16 cellular contexts compared by ENCODE assay signal in genomic region chr15:48945386-48945785, GRCh38. TPM values are rescaled to one million over a fixed set of nuclear protein-coding genes. Genes with fewer than 3 reads are reported as not detected.
A peak's percentile ranks its signal among the peaks of the same experiment; 100 is the strongest.
DNase-seq lines count a peak whose midpoint lies in the region; ATAC-seq and TF ChIP-seq lines count a peak whose summit lies in the region.
"Had no signal": no experiment of that assay in that cellular context is flagged by ENCODE, and none has a peak within 500 bp of the region (broad histone marks: within the 10 kb centered on the region; RNA-seq: fewer than 3 reads in every experiment).

No MANE protein-coding gene starts in this region.

- peak overlapping the region in 1 of 2 donors; percentile 52 for H3K27ac Mint-ChIP-seq in activated naive CD4-positive, alpha-beta T cell treated with anti-CD3 and anti-CD28 coated beads, Interleukin-2, amount 50 U/mL, for 72 hours
- H3K27ac Mint-ChIP-seq: activated naive CD4-positive, alpha-beta T cell treated with anti-CD3 and anti-CD28 coated beads for 36 hours; nephron progenitor cell had no signal

- H3K36me3 Mint-ChIP-seq in activated naive CD4-positive, alpha-beta T cell treated with anti-CD3 and anti-CD28 coated beads, Interleukin-2, amount 50 U/mL, for 72 hours: no peaks in the 10 kb centered on the region

- no peaks in the 10 kb centered on the region for H4K20me1 ChIP-seq in BLaER1 treated with 17β-estradiol and CSF1 and Interleukin-3, amounts not matched to agents 10 nM and 100 nM
- H4K20me1 ChIP-seq in Loucy (ENCODE audit: insufficient read depth, low read length, poor library complexity, severe bottlenecking) (no peaks in the 10 kb centered on the region), hepatocyte (ENCODE audit: insufficient read depth, poor library complexity, severe bottlenecking) (no peaks in the 10 kb centered on the region)

- no peaks in the 10 kb centered on the region for H3K36me3 ChIP-seq in BLaER1 treated with 17β-estradiol and CSF1 and Interleukin-3, amounts not matched to agents 10 nM and 100 nM
- H3K36me3 ChIP-seq in Loucy (ENCODE audit: insufficient read depth, low read length) (no peaks in the 10 kb centered on the region), ascending aorta (no peaks in the 10 kb centered on the region), hepatocyte (replicated peaks; ENCODE audit: insufficient read depth, low read depth) (no peaks in the 10 kb centered on the region), esophagus muscularis mucosa (no peaks in the 10 kb centered on the region)
- H3K36me3 ChIP-seq: lower lobe of right lung had no signal

- peaks cover 12 to 21% (median 19%) of the 10 kb centered on the region in 10 experiments for H3K4me1 ChIP-seq in BLaER1 treated with 17β-estradiol and CSF1 and Interleukin-3, amounts not matched to agents 10 nM and 100 nM
- H3K4me1 ChIP-seq in Loucy (ENCODE audit: insufficient read depth, low read length, poor library complexity, severe bottlenecking) (peaks cover 17% of the 10 kb centered on the region), ascending aorta (peaks cover 2 to 8% of the 10 kb centered on the region in 2 donors), hepatocyte (ENCODE audit: insufficient read depth) (peaks cover 4% of the 10 kb centered on the region), esophagus muscularis mucosa (peaks cover 0 to 8% (median 0%) of the 10 kb centered on the region in 4 donors)
- H3K4me1 ChIP-seq: lower lobe of right lung, psoas muscle had no signal

- no peak overlapping the region for H3K27ac ChIP-seq in BLaER1 treated with 17β-estradiol and CSF1 and Interleukin-3, amounts not matched to agents 10 nM and 100 nM
- peak overlapping the region; percentile 36 to 80 for H3K27ac ChIP-seq in ascending aorta
- peak overlapping the region; percentile 71 for H3K27ac ChIP-seq in hepatocyte
- no peak overlapping the region for H3K27ac ChIP-seq in esophagus muscularis mucosa (replicated peaks in 1 of 4)
- H3K27ac ChIP-seq: lower lobe of right lung, psoas muscle had no signal

- H3F3A ChIP-seq in Loucy (ENCODE audit: low read depth): no peaks in the 10 kb centered on the region

- intact Hi-C loops in ascending aorta (cut with DNase I) (loop anchor here (5.0 kb wide), 1 partner anchor 157 kb away; no protein-coding TSS in a partner anchor), esophagus muscularis mucosa (cut with DNase I) (no loop called here)

- H3K9me3 Mint-ChIP-seq in activated naive CD4-positive, alpha-beta T cell treated with anti-CD3 and anti-CD28 coated beads, Interleukin-2, amount 50 U/mL, for 72 hours: peaks cover 0 to 10% of the 10 kb centered on the region in 2 donors
- H3K9me3 Mint-ChIP-seq: activated naive CD4-positive, alpha-beta T cell treated with anti-CD3 and anti-CD28 coated beads for 36 hours; nephron progenitor cell had no signal

- H3K79me2 ChIP-seq in Loucy (ENCODE audit: insufficient read depth, low read length): no peaks in the 10 kb centered on the region
- no peaks in the 10 kb centered on the region for H3K79me2 ChIP-seq in hepatocyte

- H3K4me3 ChIP-seq in BLaER1 treated with 17β-estradiol and CSF1 and Interleukin-3, amounts not matched to agents 10 nM and 100 nM: no peak overlapping the region
- H3K4me3 ChIP-seq in Loucy (ENCODE audit: low read length, poor library complexity, severe bottlenecking): no peak overlapping the region
- H3K4me3 ChIP-seq in ascending aorta: no peak overlapping the region
- H3K4me3 ChIP-seq in hepatocyte: no peak overlapping the region
- no peak overlapping the region for H3K4me3 ChIP-seq in esophagus muscularis mucosa
- H3K4me3 ChIP-seq: lower lobe of right lung, psoas muscle had no signal

- H2AFZ ChIP-seq in Loucy (ENCODE audit: low read length) (no peak overlapping the region; the same call in 1 of the 2 replicates), hepatocyte (no peak overlapping the region)

- WGBS in hepatocyte (ENCODE audit: low lambda C conversion rate, missing lambda C conversion rate): 88% methylated on average over 2 of the region's 2 CpGs
- WGBS in esophagus muscularis mucosa: 79% methylated on average over 2 of the region's 2 CpGs

- no peak for TF ChIP-seq CTCF in Loucy (conservative IDR thresholded peaks at IDR 0.05; ENCODE audit: low read length)
- TF ChIP-seq CTCF in ascending aorta (IDR thresholded peaks at IDR 0.05): no peak
- TF ChIP-seq CTCF in hepatocyte (IDR thresholded peaks at IDR 0.05; ENCODE audit: poor library complexity): no peak
- TF ChIP-seq CTCF in esophagus muscularis mucosa (IDR thresholded peaks at IDR 0.05): no peak

- TF ChIP-seq EP300 in esophagus muscularis mucosa (IDR thresholded peaks at IDR 0.05): no peak

- peaks cover 0 to 5% (median 0%) of the 10 kb centered on the region in 11 experiments; a peak in 2 of 22 replicates for H3K9me3 ChIP-seq in BLaER1 treated with 17β-estradiol and CSF1 and Interleukin-3, amounts not matched to agents 10 nM and 100 nM (replicated peaks in 1 of 11)
- H3K9me3 ChIP-seq in Loucy (ENCODE audit: insufficient read depth, low read depth, low read length) (no peaks in the 10 kb centered on the region), ascending aorta (no peaks in the 10 kb centered on the region), hepatocyte (ENCODE audit: low read depth) (no peaks in the 10 kb centered on the region), esophagus muscularis mucosa (no peaks in the 10 kb centered on the region)
- H3K9me3 ChIP-seq: lower lobe of right lung, psoas muscle had no signal

- H3K9me2 ChIP-seq in Loucy (replicated peaks; ENCODE audit: low read depth, low read length) (no peaks in the 10 kb centered on the region), hepatocyte (replicated peaks; ENCODE audit: insufficient read depth) (no peaks in the 10 kb centered on the region)

- no peak for ATAC-seq in activated naive CD4-positive, alpha-beta T cell treated with anti-CD3 and anti-CD28 coated beads, Interleukin-2, amount 50 U/mL, for 72 hours
- ATAC-seq: psoas muscle had no signal

- DNase-seq in ascending aorta (ENCODE audit: low spot score in 2 of 2): no peak
- DNase-seq in hepatocyte (ENCODE audit: low spot score): no peak
- DNase-seq in DMS53 treated with DMSO at 0.1 percent for 48 hours (lab: John Stamatoyannopoulos, UW; ENCODE audit: unreplicated experiment): no peak
- no peak for DNase-seq in esophagus muscularis mucosa (ENCODE audit: extremely low spot score)
- no peak for DNase-seq in activated naive CD4-positive, alpha-beta T cell treated with anti-CD3 and anti-CD28 coated beads, Interleukin-2, amount 50 U/mL, for 72 hours (ENCODE audit: low spot score in 2 of 2)
- DNase-seq: activated CD4-positive, CD25-positive, alpha-beta regulatory T cell; activated naive CD4-positive, alpha-beta T cell treated with anti-CD3 and anti-CD28 coated beads for 36 hours; C1 segment of cervical spinal cord; DMS153; lower lobe of right lung; NCI-H1436 treated with DMSO at 0.1 percent for 48 hours; NCI-H345; nephron progenitor cell; psoas muscle had no signal

- peak overlapping the region in 10 of 11 experiments; percentile 3 to 72 (median 48); a peak in 16 of 22 replicates for H3K4me2 ChIP-seq in BLaER1 treated with 17β-estradiol and CSF1 and Interleukin-3, amounts not matched to agents 10 nM and 100 nM
- peak overlapping the region; percentile 9 for H3K4me2 ChIP-seq in Loucy (ENCODE audit: low read depth, low read length, poor library complexity, severe bottlenecking)
- no peak overlapping the region for H3K4me2 ChIP-seq in hepatocyte

- H3K9ac ChIP-seq in BLaER1 treated with 17β-estradiol and CSF1 and Interleukin-3, amounts not matched to agents 10 nM and 100 nM: no peak overlapping the region
- no peak overlapping the region for H3K9ac ChIP-seq in Loucy (ENCODE audit: low read depth, low read length, poor library complexity, severe bottlenecking)

- TF ChIP-seq POLR2A in esophagus muscularis mucosa (IDR thresholded peaks at IDR 0.05; ENCODE audit: low read depth): no peak

- no peaks in the 10 kb centered on the region for H3K27me3 ChIP-seq in BLaER1 treated with 17β-estradiol and CSF1 and Interleukin-3, amounts not matched to agents 10 nM and 100 nM
- H3K27me3 ChIP-seq in Loucy (ENCODE audit: insufficient read depth, low read length, poor library complexity, severe bottlenecking) (no peaks in the 10 kb centered on the region), ascending aorta (no peaks in the 10 kb centered on the region), hepatocyte (no peaks in the 10 kb centered on the region), esophagus muscularis mucosa (no peaks in the 10 kb centered on the region)

RNA-seq across cellular contexts. Expression of gene SHC4, which starts 18.3 kb away (rescaled TPM):
- total RNA-seq in ascending aorta (7.2 TPM), hepatocyte (1.00 and 1.2 TPM in 2 replicates), esophagus muscularis mucosa (1 to 10 TPM; 1.8 to 2.3 (median 2.1) TPM)
- 0.75 and 0.91 TPM in 2 replicates for polyA plus RNA-seq in hepatocyte
- 1 to 10 TPM in 1 of 2 donors, under 1 TPM in 1; 0.34 to 1.4 TPM for total RNA-seq in activated naive CD4-positive, alpha-beta T cell treated with anti-CD3 and anti-CD28 coated beads, Interleukin-2, amount 50 U/mL, for 72 hours

Comparison
In these comparisons a context has a peak if more than half of its experiments do, and no peak if none do; other contexts are left out.
1. H3K27ac ChIP-seq: peak in ascending aorta (2 of 2) and hepatocyte (single experiment); none in BLaER1 treated with 17β-estradiol and CSF1 and Interleukin-3, amounts not matched to agents 10 nM and 100 nM (0 of 11) and esophagus muscularis mucosa (0 of 4).